28 cellular contexts compared by ENCODE assay signal in the genomic region with DNA sequence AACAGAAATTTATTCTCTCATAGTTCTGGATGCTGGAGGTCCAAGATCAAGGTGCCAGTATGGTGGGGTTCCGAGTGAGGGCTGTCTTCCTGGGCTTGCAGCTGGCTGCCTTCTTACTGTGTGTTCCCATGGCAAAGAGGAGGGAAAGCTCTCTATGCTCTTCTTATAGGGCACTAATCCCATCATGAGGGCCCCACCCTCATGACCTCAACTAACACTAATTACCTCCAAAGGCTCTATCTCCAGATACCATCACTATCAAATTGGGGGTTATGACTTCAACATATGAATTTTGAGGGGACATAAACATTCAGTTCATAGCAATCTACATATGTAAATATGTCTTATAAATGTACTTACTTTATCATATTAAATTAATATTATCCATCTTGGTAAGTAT.
"Had no signal": no experiment of that assay in that cellular context is flagged by ENCODE, and none has a peak within 500 bp of the region (broad histone marks: within the 10 kb centered on the region; RNA-seq: fewer than 3 reads in every experiment).

No MANE protein-coding gene starts in this region.

- H3K9ac ChIP-seq: KMS-11 had no signal

- DNase-seq: Karpas-422, Kasumi-1, MG63, MM.1S, MV-4-11, NCI-H1048, NCI-H1092, NCI-H1092 treated with DMSO at 0.1 percent for 48 hours, NCI-H1105, NCI-H1417 treated with DMSO at 0.1 percent for 48 hours, NCI-H1436, NCI-H1436 treated with DMSO at 0.1 percent for 48 hours, NCI-H146, NCI-H1694 treated with DMSO at 0.1 percent for 48 hours, NCI-H187, NCI-H187 treated with DMSO at 0.1 percent for 48 hours, NCI-H2029, NCI-H2029 treated with DMSO at 0.1 percent for 48 hours, NCI-H2107, NCI-H2171, NCI-H2171 treated with DMSO at 0.1 percent for 48 hours, NCI-H2227 treated with DMSO at 0.1 percent for 48 hours, NCI-H345, NCI-H446, NCI-H446 treated with DMSO at 0.1 percent for 48 hours, NCI-H510A, NCI-H510A treated with DMSO at 0.1 percent for 48 hours had no signal

- H3K36me3 ChIP-seq: MG63 had no signal

- H3K27ac ChIP-seq: KMS-11 had no signal

- H3K4me3 ChIP-seq: MG63 had no signal

- H3K4me2 ChIP-seq: KMS-11 had no signal

- H3K27me3 ChIP-seq: MG63 had no signal
